Comparison of ENCODE assay signal across 10 cellular contexts in genomic region chr3:191331443-191331842, GRCh38. TPM values are rescaled to one million over a fixed set of nuclear protein-coding genes. Genes with fewer than 3 reads are reported as not detected.
DNase-seq lines count a peak whose midpoint lies in the region; ATAC-seq and TF ChIP-seq lines count a peak whose summit lies in the region.
"Had no signal": no experiment of that assay in that cellular context is flagged by ENCODE, and none has a peak within 500 bp of the region (broad histone marks: within the 10 kb centered on the region; RNA-seq: fewer than 3 reads in every experiment).

No MANE protein-coding gene starts in this region.

- no peaks in the 10 kb centered on the region for H3K9me3 Mint-ChIP-seq in chondrocyte (ENCODE audit: low read depth)
- H3K9me3 Mint-ChIP-seq: activated T-cell treated with anti-CD3 and anti-CD28 coated beads, Interleukin-2, amount 50 U/mL, for 72 hours had no signal

- H3K4me1 Mint-ChIP-seq in chondrocyte (ENCODE audit: low read depth) = peaks cover 66% of the 10 kb centered on the region

- H3K27ac Mint-ChIP-seq in chondrocyte (ENCODE audit: unreplicated experiment) = peak overlapping the region; percentile 98

- no peaks in the 10 kb centered on the region for H3K36me3 Mint-ChIP-seq in chondrocyte (ENCODE audit: low read depth)

- H3K27me3 Mint-ChIP-seq in chondrocyte (ENCODE audit: low read depth) = no peaks in the 10 kb centered on the region

- intact Hi-C loops in sciatic nerve (cut with DNase I) = no loop called here

- CTCF ChIA-PET in AG04450 (lab: Charles Lee) = no interaction called here

- peak overlapping the region; percentile 89 for H3K4me3 Mint-ChIP-seq in chondrocyte (ENCODE audit: unreplicated experiment)

- ATAC-seq in sciatic nerve (no peak), GM18498 (IDR thresholded peaks at IDR 0.05; ENCODE audit: unreplicated experiment) (no peak)
- ATAC-seq: activated T-cell treated with anti-CD3 and anti-CD28 coated beads, Interleukin-2, amount 50 U/mL, for 72 hours; left colon had no signal

- H3K27me3 ChIP-seq in AG04450 (ENCODE audit: control insufficient read depth, insufficient read depth, low read length) = no peaks in the 10 kb centered on the region

- TF ChIP-seq CTCF in AG04450 (IDR thresholded peaks at IDR 0.05; ENCODE audit: low read depth, low read length) (no peak), chondrocyte (IDR thresholded peaks at IDR 0.05) (no peak)

- DNase-seq in AG04450 (ENCODE audit: low read depth, low spot score) = no peak
- peak; percentile 29 for DNase-seq in HT-29 (ENCODE audit: low spot score)
- DNase-seq in chondrocyte (ENCODE audit: low spot score) = no peak
- peak; percentile 33 for DNase-seq in myocyte (ENCODE audit: low read depth)
- DNase-seq in amygdala (lab: John Stamatoyannopoulos, UW) = no peak
- DNase-seq in DMS153 (lab: John Stamatoyannopoulos, UW) = no peak
- no peak for DNase-seq in sciatic nerve (ENCODE audit: low spot score)
- DNase-seq: activated T-cell treated with anti-CD3 and anti-CD28 coated beads, Interleukin-2, amount 50 U/mL, for 72 hours; left colon had no signal

- no peak overlapping the region for H3K27ac ChIP-seq in AG04450 (ENCODE audit: low read depth, low read length)

- peak overlapping the region; percentile 77 for H3K4me3 ChIP-seq in AG04450 (ENCODE audit: low read depth, low read length)

- POLR2A ChIA-PET in AG04450 (lab: Yijun Ruan, JAX) = no interaction called here

- no peaks in the 10 kb centered on the region for H3K9me3 ChIP-seq in AG04450 (ENCODE audit: control insufficient read depth, insufficient read depth, low read length)

RNA-seq across cellular contexts. Expression of gene UTS2B, which starts 1.1 kb away (rescaled TPM):
- 0.71 and 1.2 TPM in 2 replicates for polyA plus RNA-seq in AG04450 (2011; rRNA removed)
- 0.46 and 1.2 TPM in 2 replicates for polyA minus RNA-seq in AG04450 (2011; rRNA and poly(A)+ RNA removed)
- 0.08 and 0.64 TPM in 2 replicates for total RNA-seq in HT-29 (2014; rRNA removed; shearing (Covaris generic))
- total RNA-seq in chondrocyte (0.17 to 0.44 TPM in 2 of 3 replicates, not detected in the other), myocyte (0.16 and 0.36 TPM in 2 replicates), sciatic nerve (0.89 TPM)
- polyA plus RNA-seq in myocyte (2012) = 0.37 TPM
- total RNA-seq: activated T-cell treated with anti-CD3 and anti-CD28 coated beads, Interleukin-2, amount 50 U/mL, for 72 hours; left colon had no signal

RNA-seq across cellular contexts. Expression of gene CCDC50, which starts 2.2 kb away (rescaled TPM):
- 59.3 and 75.6 TPM in 2 replicates for polyA plus RNA-seq in AG04450 (2011; rRNA removed)
- polyA minus RNA-seq in AG04450 (2011; rRNA and poly(A)+ RNA removed) = 50.8 and 65.0 TPM in 2 replicates
- 27.9 and 42.2 TPM in 2 replicates for total RNA-seq in HT-29 (2014; rRNA removed; shearing (Covaris generic))
- total RNA-seq in chondrocyte (54.5 to 63.9 TPM (median 55.9 TPM) in 3 replicates), myocyte (51.0 and 67.0 TPM in 2 replicates), sciatic nerve (64.7 TPM)
- polyA plus RNA-seq in myocyte (2012) = 44.0 TPM

Comparison
In these comparisons a context has a peak if more than half of its experiments do, and no peak if none do; other contexts are left out.
1. DNase-seq: peak in HT-29 (single experiment) and myocyte (single experiment); none in AG04450 (single experiment), chondrocyte (single experiment), amygdala (0 of 56), DMS153 (single experiment) and sciatic nerve (single experiment).